In the genomic region with DNA sequence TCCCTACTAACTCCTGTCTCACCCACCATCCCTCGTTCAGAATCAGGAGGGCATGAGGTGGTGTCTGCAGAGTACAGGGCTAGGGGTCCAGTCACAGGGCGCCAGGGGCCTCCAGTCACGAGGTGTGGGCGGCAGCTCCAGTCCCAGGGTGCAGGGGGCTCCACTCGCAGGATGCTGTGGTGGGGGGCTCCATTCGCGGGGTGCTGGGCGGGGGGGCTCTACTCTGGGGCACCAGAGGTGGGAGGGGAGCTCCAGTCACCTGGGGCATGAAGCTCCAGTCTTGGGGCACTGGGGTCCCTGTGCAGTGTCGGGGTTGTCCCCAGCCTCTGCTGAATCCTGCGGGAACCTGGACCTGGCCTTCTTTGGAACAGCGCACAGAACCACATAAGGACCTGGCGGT, we compare ENCODE assay signal across 17 cellular contexts.
"Had no signal": no experiment of that assay in that cellular context is flagged by ENCODE, and none has a peak within 500 bp of the region (broad histone marks: within the 10 kb centered on the region; RNA-seq: fewer than 3 reads in every experiment).

No MANE protein-coding gene starts in this region.

- H3K36me3 ChIP-seq: heart left ventricle, neutrophil, tibial artery, upper lobe of left lung, vagina had no signal

- H3K4me3 ChIP-seq: coronary artery, heart left ventricle, smooth muscle cell, tibial artery, upper lobe of left lung, vagina had no signal

- H3K4me1 ChIP-seq: heart left ventricle, tibial artery, upper lobe of left lung, vagina had no signal

- DNase-seq: effector CD4-positive, alpha-beta T cell; endodermal cell; hippocampal formation; immature natural killer cell; mammary epithelial cell; naive thymus-derived CD4-positive, alpha-beta T cell; stimulated activated CD4-positive, alpha-beta T cell treated with anti-CD3 and anti-CD28 coated beads, Interleukin-4, amount 100 ng/mL, for 1 hour; stimulated activated CD8-positive, alpha-beta memory T cell treated with anti-CD3 and anti-CD28 coated beads, Interleukin-4, amount 100 ng/mL, for 48 hours; tibial artery; upper lobe of left lung had no signal

- ATAC-seq: heart left ventricle; naive thymus-derived CD4-positive, alpha-beta T cell; stimulated activated memory B cell treated with anti-CD40 and anti-IgM and Interleukin-4, amounts not matched to agents 10 μg/mL and 1 μg/mL and 100 μg/mL, for 72 hours had no signal

- H3K36me3 Mint-ChIP-seq: immature natural killer cell had no signal

- H3K27me3 Mint-ChIP-seq: naive thymus-derived CD4-positive, alpha-beta T cell; stimulated activated memory B cell treated with anti-CD40 and anti-IgM and Interleukin-4, amounts not matched to agents 10 μg/mL and 1 μg/mL and 100 μg/mL, for 72 hours; stimulated activated naive CD8-positive, alpha-beta T cell treated with anti-CD3 and anti-CD28 coated beads, Interleukin-15, Interleukin-2, amounts not matched to agents 100 ng/mL and 50 ng/mL, for 24 hours had no signal

- H3K27ac Mint-ChIP-seq: stimulated activated memory B cell treated with anti-CD40 and anti-IgM and Interleukin-4, amounts not matched to agents 10 μg/mL and 1 μg/mL and 100 μg/mL, for 72 hours; stimulated activated naive CD8-positive, alpha-beta T cell treated with anti-CD3 and anti-CD28 coated beads, Interleukin-15, Interleukin-2, amounts not matched to agents 100 ng/mL and 50 ng/mL, for 24 hours had no signal

- H3K9me3 ChIP-seq: heart left ventricle, neutrophil, tibial artery, upper lobe of left lung, vagina had no signal

- H3K9me3 Mint-ChIP-seq: endodermal cell; immature natural killer cell; naive thymus-derived CD4-positive, alpha-beta T cell; stimulated activated memory B cell treated with anti-CD40 and anti-IgM and Interleukin-4, amounts not matched to agents 10 μg/mL and 1 μg/mL and 100 μg/mL, for 72 hours; stimulated activated naive CD8-positive, alpha-beta T cell treated with anti-CD3 and anti-CD28 coated beads, Interleukin-15, Interleukin-2, amounts not matched to agents 100 ng/mL and 50 ng/mL, for 24 hours had no signal

- H3K4me3 Mint-ChIP-seq: endodermal cell; immature natural killer cell; naive thymus-derived CD4-positive, alpha-beta T cell; stimulated activated memory B cell treated with anti-CD40 and anti-IgM and Interleukin-4, amounts not matched to agents 10 μg/mL and 1 μg/mL and 100 μg/mL, for 72 hours; stimulated activated naive CD8-positive, alpha-beta T cell treated with anti-CD3 and anti-CD28 coated beads, Interleukin-15, Interleukin-2, amounts not matched to agents 100 ng/mL and 50 ng/mL, for 24 hours had no signal

- H3K27ac ChIP-seq: coronary artery, heart left ventricle, neutrophil, tibial artery, upper lobe of left lung, vagina had no signal

- H3K27me3 ChIP-seq: heart left ventricle, neutrophil, tibial artery, upper lobe of left lung, vagina had no signal
